11 cellular contexts compared by ENCODE assay signal in genomic region chr17:18682671-18683070, GRCh38. TPM values are rescaled to one million over a fixed set of nuclear protein-coding genes. Genes with fewer than 3 reads are reported as not detected.
DNase-seq lines count a peak whose midpoint lies in the region; ATAC-seq, FAIRE-seq and TF ChIP-seq lines count a peak whose summit lies in the region.
"Not testable (repeated sequence)": the region's sequence is repeated elsewhere in the genome, so short reads cannot be mapped to it uniquely, and the experiment has no call there.
"Had no signal": no experiment of that assay in that cellular context is flagged by ENCODE, and none has a peak within 500 bp of the region (broad histone marks: within the 10 kb centered on the region; RNA-seq: fewer than 3 reads in every experiment).

No MANE protein-coding gene starts in this region.

- intact Hi-C loops in endothelial cell of umbilical vein (cut with micrococcal nuclease); uterus (cut with DNase I; ENCODE audit: low total_unique reads): not testable (repeated sequence)

- H3K9me3 Mint-ChIP-seq in IgD-negative memory B cell; T-helper 1 cell treated with Interleukin-12 subunit alpha and Interleukin-12 subunit beta and Interleukin-4 antibody, amounts not matched to agents 30 μg/mL and 1 μg/mL, for 36 hours; activated naive CD8-positive, alpha-beta T cell treated with anti-CD3 and anti-CD28 coated beads, Interleukin-2, amount 50 U/mL, for 24 hours: not testable (repeated sequence)

- H3K36me3 Mint-ChIP-seq in IgD-negative memory B cell; T-helper 1 cell treated with Interleukin-12 subunit alpha and Interleukin-12 subunit beta and Interleukin-4 antibody, amounts not matched to agents 30 μg/mL and 1 μg/mL, for 36 hours (ENCODE audit: low read depth): not testable (repeated sequence)
- peaks cover 15% of the 10 kb centered on the region for H3K36me3 Mint-ChIP-seq in activated naive CD8-positive, alpha-beta T cell treated with anti-CD3 and anti-CD28 coated beads, Interleukin-2, amount 50 U/mL, for 24 hours (ENCODE audit: low read depth)

- H3K9me3 ChIP-seq in endothelial cell of umbilical vein (replicated peaks; ENCODE audit: control insufficient read depth, insufficient read depth, low read length); parathyroid adenoma (ENCODE audit: control insufficient read depth, low read length); uterus: not testable (repeated sequence)

- TF ChIP-seq CTCF in GM12865 (IDR thresholded peaks at IDR 0.05; ENCODE audit: insufficient read depth, low read depth, low read length, missing control alignments); endothelial cell of umbilical vein (IDR thresholded peaks at IDR 0.05; ENCODE audit: extremely low read depth in 1 of 2, insufficient read depth in 1 of 2, low read depth in 1 of 2, low read length in 2 of 2); kidney epithelial cell (IDR thresholded peaks at IDR 0.05; ENCODE audit: insufficient read depth, low read length, poor library complexity, severe bottlenecking); parathyroid adenoma (IDR thresholded peaks at IDR 0.05); uterus (IDR thresholded peaks at IDR 0.05): not testable (repeated sequence)

- peak overlapping the region; percentile 41 for H2AFZ ChIP-seq in endothelial cell of umbilical vein (ENCODE audit: low read depth, low read length)
- H2AFZ ChIP-seq in parathyroid adenoma = peak overlapping the region; percentile 75

- H3K27me3 Mint-ChIP-seq in IgD-negative memory B cell; T-helper 1 cell treated with Interleukin-12 subunit alpha and Interleukin-12 subunit beta and Interleukin-4 antibody, amounts not matched to agents 30 μg/mL and 1 μg/mL, for 36 hours (ENCODE audit: low read depth); activated naive CD8-positive, alpha-beta T cell treated with anti-CD3 and anti-CD28 coated beads, Interleukin-2, amount 50 U/mL, for 24 hours: not testable (repeated sequence)

- H3K27ac ChIP-seq in endothelial cell of umbilical vein (ENCODE audit: insufficient read depth, low read depth, low read length); parathyroid adenoma: not testable (repeated sequence)
- peak overlapping the region in 1 of 2 donors; percentile 68 for H3K27ac ChIP-seq in uterus

- dilution Hi-C loops in endothelial cell of umbilical vein (cut with MboI; ENCODE audit: extremely low pct_ligation_motif_present, low sequenced_read_pairs) = not testable (repeated sequence)

- TF ChIP-seq POLR2A in endothelial cell of umbilical vein (IDR thresholded peaks at IDR 0.05; ENCODE audit: low read depth, low read length); uterus (IDR thresholded peaks at IDR 0.05): not testable (repeated sequence)

- CTCF ChIA-PET in endothelial cell of umbilical vein (lab: Charles Lee) = not testable (repeated sequence)

- H3K79me2 ChIP-seq in endothelial cell of umbilical vein (ENCODE audit: control insufficient read depth, insufficient read depth, low read length); parathyroid adenoma: not testable (repeated sequence)

- H3K9me1 ChIP-seq in endothelial cell of umbilical vein (replicated peaks; ENCODE audit: control insufficient read depth, extremely low read depth, insufficient read depth, low read length) = not testable (repeated sequence)

- H3K27ac Mint-ChIP-seq in IgD-negative memory B cell; T-helper 1 cell treated with Interleukin-12 subunit alpha and Interleukin-12 subunit beta and Interleukin-4 antibody, amounts not matched to agents 30 μg/mL and 1 μg/mL, for 36 hours; activated naive CD8-positive, alpha-beta T cell treated with anti-CD3 and anti-CD28 coated beads, Interleukin-2, amount 50 U/mL, for 24 hours: not testable (repeated sequence)

- not testable (repeated sequence) for H3K9ac ChIP-seq in endothelial cell of umbilical vein (replicated peaks; ENCODE audit: extremely low read depth, insufficient read depth, low read length); parathyroid adenoma

- peak overlapping the region; percentile 43 to 100 (median 90) for H3K4me3 Mint-ChIP-seq in IgD-negative memory B cell
- H3K4me3 Mint-ChIP-seq in T-helper 1 cell treated with Interleukin-12 subunit alpha and Interleukin-12 subunit beta and Interleukin-4 antibody, amounts not matched to agents 30 μg/mL and 1 μg/mL, for 36 hours = peak overlapping the region; percentile 91
- H3K4me3 Mint-ChIP-seq in activated naive CD8-positive, alpha-beta T cell treated with anti-CD3 and anti-CD28 coated beads, Interleukin-2, amount 50 U/mL, for 24 hours = peak overlapping the region; percentile 67

- peak; percentile 37 for ATAC-seq in activated naive CD8-positive, alpha-beta T cell treated with anti-CD3 and anti-CD28 coated beads, Interleukin-2, amount 50 U/mL, for 24 hours

- not testable (repeated sequence) for BruUV-seq in endothelial cell of umbilical vein (replicated peaks; lab: Mats Ljungman, UMichigan)

- not testable (repeated sequence) for H3K36me3 ChIP-seq in endothelial cell of umbilical vein (ENCODE audit: control insufficient read depth in 2 of 2, extremely low read depth in 1 of 2, insufficient read depth in 2 of 2, low read length in 2 of 2); kidney epithelial cell (ENCODE audit: control insufficient read depth, insufficient read depth, low read length); parathyroid adenoma (ENCODE audit: control insufficient read depth, insufficient read depth, low read length); uterus

- H3K4me2 ChIP-seq in endothelial cell of umbilical vein (ENCODE audit: insufficient read depth, low read length) = peak overlapping the region; percentile 47
- peak overlapping the region; percentile 63 for H3K4me2 ChIP-seq in parathyroid adenoma (ENCODE audit: low read length)

- not testable (repeated sequence) for H3K4me1 Mint-ChIP-seq in IgD-negative memory B cell; T-helper 1 cell treated with Interleukin-12 subunit alpha and Interleukin-12 subunit beta and Interleukin-4 antibody, amounts not matched to agents 30 μg/mL and 1 μg/mL, for 36 hours (ENCODE audit: low read depth); activated naive CD8-positive, alpha-beta T cell treated with anti-CD3 and anti-CD28 coated beads, Interleukin-2, amount 50 U/mL, for 24 hours

- DNase-seq in GM12865 (ENCODE audit: low read depth); activated naive CD8-positive, alpha-beta T cell treated with anti-CD3 and anti-CD28 coated beads, Interleukin-2, amount 50 U/mL, for 24 hours; endothelial cell of umbilical vein (ENCODE audit: low read depth, low spot score); kidney epithelial cell (ENCODE audit: low read depth); uterus: not testable (repeated sequence)

- H3K4me1 ChIP-seq in endothelial cell of umbilical vein (ENCODE audit: control insufficient read depth, extremely low read depth, insufficient read depth, low read length); parathyroid adenoma; uterus: not testable (repeated sequence)

- POLR2A ChIA-PET in endothelial cell of umbilical vein (lab: Charles Lee) = not testable (repeated sequence)

- not testable (repeated sequence) for FAIRE-seq in endothelial cell of umbilical vein (lab: Jason Lieb, UNC)

- H3K27me3 ChIP-seq in endothelial cell of umbilical vein (ENCODE audit: control insufficient read depth in 2 of 2, insufficient read depth in 2 of 2, low read length in 2 of 2); kidney epithelial cell (ENCODE audit: control insufficient read depth, insufficient read depth, low read length); parathyroid adenoma (ENCODE audit: control insufficient read depth, insufficient read depth, low read length); uterus: not testable (repeated sequence)

- not testable (repeated sequence) for H4K20me1 ChIP-seq in endothelial cell of umbilical vein (replicated peaks; ENCODE audit: control insufficient read depth, extremely low read depth, insufficient read depth, low read length)

- H3K4me3 ChIP-seq in GM12865 (ENCODE audit: low read depth, low read length) = peak overlapping the region; percentile 69
- H3K4me3 ChIP-seq in endothelial cell of umbilical vein (replicated peaks in 1 of 3; ENCODE audit: insufficient read depth in 1 of 3, low read depth in 1 of 3, low read length in 3 of 3) = peak overlapping the region in 1 of 3 experiments; percentile 40
- peak overlapping the region; percentile 41 for H3K4me3 ChIP-seq in kidney epithelial cell (ENCODE audit: low read depth, low read length)
- H3K4me3 ChIP-seq in parathyroid adenoma (ENCODE audit: low read depth, low read length) = peak overlapping the region; percentile 54
- H3K4me3 ChIP-seq in uterus = peak overlapping the region; percentile 48 to 54

RNA-seq across cellular contexts. Expression of gene FOXO3B, which starts 0.6 kb away (rescaled TPM):
- polyA plus RNA-seq in IgD-negative memory B cell (3.6 TPM), endothelial cell of umbilical vein (9.1 and 10.0 TPM in 2 replicates)
- total RNA-seq in endothelial cell of umbilical vein (4.7 and 7.2 TPM in 2 replicates), kidney epithelial cell (18.2 and 18.6 TPM in 2 replicates), uterus (10 to 100 TPM in 2 of 4 donors, 1 to 10 TPM in 2; 1.5 to 17.6 (median 9.8) TPM)
- polyA plus RNA-seq in endothelial cell of umbilical vein (2011; cell fraction: cytosol; rRNA removed) = 4.7 and 4.9 TPM in 2 replicates
- polyA plus RNA-seq in endothelial cell of umbilical vein (2011; cell fraction: nucleus; rRNA removed) = 6.1 and 9.4 TPM in 2 replicates
- 3.5 and 4.2 TPM in 2 replicates for polyA plus RNA-seq in endothelial cell of umbilical vein (2012)
- 11.7 and 12.2 TPM in 2 replicates for polyA minus RNA-seq in endothelial cell of umbilical vein
- polyA minus RNA-seq in endothelial cell of umbilical vein (2011; cell fraction: cytosol; rRNA and poly(A)+ RNA removed) = 1.6 TPM
- polyA minus RNA-seq in endothelial cell of umbilical vein (2011; cell fraction: nucleus; rRNA and poly(A)+ RNA removed) = 5.4 and 6.6 TPM in 2 replicates

RNA-seq across cellular contexts. Expression of gene TBC1D28, which starts 38.5 kb away (rescaled TPM):
- polyA plus RNA-seq in IgD-negative memory B cell (not detected), endothelial cell of umbilical vein (not detected in 2 replicates)
- total RNA-seq in endothelial cell of umbilical vein (not detected in 2 replicates), kidney epithelial cell (not detected in 2 replicates), uterus (not detected)
- polyA plus RNA-seq in endothelial cell of umbilical vein (2011; cell fraction: cytosol; rRNA removed) = not detected in 2 replicates
- not detected in 2 replicates for polyA plus RNA-seq in endothelial cell of umbilical vein (2011; cell fraction: nucleus; rRNA removed)
- polyA plus RNA-seq in endothelial cell of umbilical vein (2012) = not detected in 2 replicates
- polyA minus RNA-seq in endothelial cell of umbilical vein = not detected in 2 replicates
- polyA minus RNA-seq in endothelial cell of umbilical vein (2011; cell fraction: cytosol; rRNA and poly(A)+ RNA removed) = not detected
- polyA minus RNA-seq in endothelial cell of umbilical vein (2011; cell fraction: nucleus; rRNA and poly(A)+ RNA removed) = not detected in 2 replicates
- total RNA-seq: glomerular endothelial cell, lower lobe of right lung, thoracic aorta had no signal
